Comparison of ENCODE assay signal across 8 cellular contexts in the genomic region with DNA sequence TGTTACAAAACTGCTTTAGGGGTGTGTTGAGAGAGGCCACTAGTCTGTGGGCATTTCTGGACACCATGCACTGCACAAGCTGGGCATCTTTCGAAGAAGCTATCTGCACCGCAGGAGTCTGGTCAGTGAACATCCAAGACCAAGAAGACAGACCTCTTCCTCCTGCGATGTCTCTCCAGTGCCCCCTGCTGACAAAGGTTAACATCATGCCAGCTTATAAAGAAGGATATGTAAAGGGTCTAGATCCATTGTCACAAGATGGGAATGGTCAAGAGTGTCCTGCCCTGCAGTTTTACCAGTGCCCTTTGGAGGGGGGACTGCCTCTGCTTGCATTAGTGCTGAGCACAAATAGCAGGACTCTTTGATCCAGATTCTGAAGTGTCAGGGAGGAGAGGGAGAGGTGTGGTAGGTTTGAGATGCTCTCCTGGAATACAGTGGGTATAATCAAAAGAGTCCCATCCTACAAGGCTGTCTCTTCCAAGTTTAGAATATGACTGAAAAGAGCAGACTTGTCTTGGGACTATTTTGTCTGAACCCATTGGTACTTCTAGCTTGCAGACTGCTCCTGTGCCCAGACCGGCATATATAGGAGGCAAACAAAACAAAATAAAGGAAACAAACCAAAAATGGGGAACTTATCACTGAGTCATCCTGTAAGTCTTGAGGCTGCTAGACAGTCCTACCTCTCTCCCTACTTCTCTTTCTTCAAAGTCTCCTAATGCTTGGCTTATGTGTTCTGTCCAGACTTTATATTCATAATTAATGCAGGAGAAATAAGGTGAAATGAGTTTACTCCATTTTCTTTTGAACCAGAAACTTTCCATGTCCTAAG.
DNase-seq lines count a peak whose midpoint lies in the region; ATAC-seq and TF ChIP-seq lines count a peak whose summit lies in the region.

No MANE protein-coding gene starts in this region.

- no peak overlapping the region for H2AFZ ChIP-seq in fibroblast of lung (ENCODE audit: low read length)

- no peak overlapping the region for H3K4me3 ChIP-seq in Caco-2 (ENCODE audit: low read depth, low read length)
- H3K4me3 ChIP-seq in fibroblast of lung (replicated peaks in 1 of 4; ENCODE audit: control extremely low read depth in 1 of 4, insufficient read depth in 1 of 4, low read depth in 3 of 4, low read length in 4 of 4) = no peak overlapping the region

- no peak overlapping the region for H3K27ac ChIP-seq in fibroblast of lung (ENCODE audit: insufficient read depth, low read length)

- H3K4me1 Mint-ChIP-seq in Caco-2 (ENCODE audit: low read depth, unreplicated experiment) = no peaks in the 10 kb centered on the region

- no peak overlapping the region for H3K4me3 Mint-ChIP-seq in Caco-2 (ENCODE audit: unreplicated experiment)

- H3K9me3 ChIP-seq in Caco-2 = no peaks in the 10 kb centered on the region
- H3K9me3 ChIP-seq in fibroblast of lung (ENCODE audit: control insufficient read depth, insufficient read depth, low read depth, low read length) = no peaks in the 10 kb centered on the region

- no peaks in the 10 kb centered on the region for H3K36me3 Mint-ChIP-seq in Caco-2 (ENCODE audit: insufficient read depth, unreplicated experiment)

- peak; percentile 60 for ATAC-seq in GM19395 (IDR thresholded peaks at IDR 0.05; ENCODE audit: unreplicated experiment)
- no peak for ATAC-seq in HG02840 (IDR thresholded peaks at IDR 0.05; ENCODE audit: low FRiP score, unreplicated experiment)

- H3K36me3 ChIP-seq in Caco-2 (ENCODE audit: control insufficient read depth, insufficient read depth, low read length) = no peaks in the 10 kb centered on the region
- H3K36me3 ChIP-seq in fibroblast of lung (ENCODE audit: control insufficient read depth, insufficient read depth, low read length) = no peaks in the 10 kb centered on the region

- no peaks in the 10 kb centered on the region for H3K27me3 Mint-ChIP-seq in Caco-2 (ENCODE audit: insufficient read depth, unreplicated experiment)

- DNase-seq in Caco-2 = peak; percentile 43 to 57
- DNase-seq in LoVo (ENCODE audit: low spot score) = peak; percentile 24
- DNase-seq in SKM-1 (lab: John Stamatoyannopoulos, UW; ENCODE audit: unreplicated experiment) = peak; percentile 52
- peak; percentile 71 to 83 for DNase-seq in fibroblast of lung (ENCODE audit: low read depth in 2 of 2)
- DNase-seq in non-pigmented ciliary epithelial cell (ENCODE audit: low read depth) = peak; percentile 55
- DNase-seq in NCI-H2227 treated with DMSO at 0.1 percent for 48 hours (lab: John Stamatoyannopoulos, UW) = no peak

- no peak overlapping the region for H3K4me2 ChIP-seq in fibroblast of lung (ENCODE audit: extremely low read depth, insufficient read depth, low read length)

- CTCF ChIA-PET in Caco-2 (lab: Charles Lee) = no interaction called here

- no peaks in the 10 kb centered on the region for H3K9me3 Mint-ChIP-seq in Caco-2 (ENCODE audit: unreplicated experiment)

- H3K27me3 ChIP-seq in Caco-2 (replicated peaks; ENCODE audit: control insufficient read depth, insufficient read depth, low read length) (no peaks in the 10 kb centered on the region), fibroblast of lung (ENCODE audit: control insufficient read depth, insufficient read depth, low read length) (no peaks in the 10 kb centered on the region)

- BruUV-seq in Caco-2 (replicated peaks; lab: Mats Ljungman, UMichigan) = no TSS peak

- POLR2A ChIA-PET in Caco-2 (lab: Charles Lee) = no interaction called here

- H3K79me2 ChIP-seq in fibroblast of lung (ENCODE audit: control insufficient read depth, insufficient read depth, low read length) = no peaks in the 10 kb centered on the region

- no peaks in the 10 kb centered on the region for H4K20me1 ChIP-seq in fibroblast of lung (ENCODE audit: control insufficient read depth, extremely low read depth, insufficient read depth, low read length)

- TF ChIP-seq CTCF in Caco-2 (IDR thresholded peaks at IDR 0.05; ENCODE audit: insufficient read depth in 1 of 2, low read depth in 1 of 2, low read length in 1 of 2, severe bottlenecking in 1 of 2, unreplicated experiment in 1 of 2) = peak; percentile 48 to 64
- TF ChIP-seq CTCF in fibroblast of lung (conservative IDR thresholded peaks at IDR 0.05 in 1 of 2, IDR thresholded peaks at IDR 0.05 in 1 of 2; ENCODE audit: low read depth in 1 of 2, low read length in 2 of 2) = peak; percentile 85 to 86

- H3K4me1 ChIP-seq in Caco-2 = no peaks in the 10 kb centered on the region
- no peaks in the 10 kb centered on the region for H3K4me1 ChIP-seq in fibroblast of lung (ENCODE audit: control insufficient read depth, extremely low read depth, insufficient read depth, low read length)

- no peak overlapping the region for H3K9ac ChIP-seq in fibroblast of lung (ENCODE audit: insufficient read depth, low read length)

- no peak overlapping the region for H3K27ac Mint-ChIP-seq in Caco-2 (ENCODE audit: unreplicated experiment)

- intact Hi-C loops in Caco-2 (cut with micrococcal nuclease; ENCODE audit: unreplicated experiment) = loop anchor here (1.0 to 5.0 kb wide), 4 partner anchors 467 to 1260 kb away; no protein-coding TSS in a partner anchor
